ENCODE assay signal across 35 cellular contexts in genomic region chr16:20857281-20857680, GRCh38.
"Had no signal": no experiment of that assay in that cellular context is flagged by ENCODE, and none has a peak within 500 bp of the region (broad histone marks: within the 10 kb centered on the region; RNA-seq: fewer than 3 reads in every experiment).

No MANE protein-coding gene starts in this region.

- DNase-seq: activated CD4-positive, alpha-beta T cell treated with anti-CD3 and anti-CD28 coated beads for 36 hours; activated CD4-positive, alpha-beta T cell treated with anti-CD3 and anti-CD28 coated beads, Interleukin-2, amount 10 ng/mL, durations not matched to agents 7 days and 5 days; activated CD4-positive, alpha-beta T cell treated with anti-CD3 and anti-CD28 coated beads, Interleukin-2, amount 50 U/mL, for 48 hours; activated CD8-positive, alpha-beta T cell treated with anti-CD3 and anti-CD28 coated beads, Interleukin-2, amount 10 ng/mL, durations not matched to agents 7 days and 5 days; activated gamma-delta T cell; activated naive CD4-positive, alpha-beta T cell treated with Interleukin-2 at 50 U/mL for 16 hours; activated naive CD8-positive, alpha-beta T cell treated with anti-CD3 and anti-CD28 coated beads, Interleukin-2, amount 10 ng/mL, durations not matched to agents 7 days and 5 days; activated T-cell treated with anti-CD3 and anti-CD28 coated beads, Interleukin-2, amount 50 U/mL, for 24 hours; adrenal gland; body of pancreas; NCI-H1092 treated with DMSO at 0.1 percent for 48 hours; NCI-H1417; NCI-H146; NCI-H187; NCI-H2029 treated with DMSO at 0.1 percent for 48 hours; NCI-H2107; NCI-H2171; NCI-H510A; NCI-H526; NCI-H748 treated with DMSO at 0.1 percent for 48 hours; NK-92 treated with Interleukin-12 subunit alpha and Interleukin-12 subunit beta, amount 100 ng/mL, for 24 hours; PC-3; Peyer's patch; SHP77; SJCRH30; T1000 had no signal

- H3K4me1 ChIP-seq: body of pancreas, Peyer's patch, SJCRH30 had no signal

- FAIRE-seq: astrocyte, bronchial epithelial cell, TTC549 had no signal

- H3K9me3 ChIP-seq: adrenal gland, body of pancreas, Peyer's patch, SJCRH30 had no signal

- H3K9me3 Mint-ChIP-seq: activated CD4-positive, alpha-beta T cell treated with anti-CD3 and anti-CD28 coated beads, Interleukin-2, amount 10 ng/mL, durations not matched to agents 7 days and 5 days; activated naive CD4-positive, alpha-beta T cell treated with anti-CD3 and anti-CD28 coated beads, Interleukin-2, amount 50 U/mL, for 24 hours; activated naive CD8-positive, alpha-beta T cell treated with anti-CD3 and anti-CD28 coated beads, Interleukin-2, amount 10 ng/mL, durations not matched to agents 7 days and 5 days; activated T-cell treated with anti-CD3 and anti-CD28 coated beads, Interleukin-2, amount 50 U/mL, for 24 hours; activated T-helper 2 cell treated with anti-CD3 and anti-CD28 coated beads, Interferon-gamma antibody, Interleukin-2, Interleukin-4, amounts not matched to agents 10 μg/mL and 5 μg/mL and 100 μg/mL, durations not matched to agents 14 hours and 24 hours and 36 hours had no signal

- H3K4me3 Mint-ChIP-seq: activated CD4-positive, alpha-beta T cell treated with anti-CD3 and anti-CD28 coated beads for 36 hours; activated CD4-positive, alpha-beta T cell treated with anti-CD3 and anti-CD28 coated beads, Interleukin-2, amount 10 ng/mL, durations not matched to agents 7 days and 5 days; activated CD8-positive, alpha-beta T cell treated with anti-CD3 and anti-CD28 coated beads, Interleukin-2, amount 10 ng/mL, durations not matched to agents 7 days and 5 days; activated naive CD4-positive, alpha-beta T cell treated with anti-CD3 and anti-CD28 coated beads, Interleukin-2, amount 50 U/mL, for 24 hours; activated naive CD8-positive, alpha-beta T cell treated with anti-CD3 and anti-CD28 coated beads, Interleukin-2, amount 10 ng/mL, durations not matched to agents 7 days and 5 days; activated T-cell treated with anti-CD3 and anti-CD28 coated beads, Interleukin-2, amount 50 U/mL, for 24 hours had no signal

- H3K27me3 ChIP-seq: adrenal gland, body of pancreas, Peyer's patch, SJCRH30 had no signal

- H3K4me3 ChIP-seq: adrenal gland, body of pancreas, Peyer's patch, SJCRH30, SK-N-MC had no signal

- H3K27ac Mint-ChIP-seq: activated CD4-positive, alpha-beta T cell treated with anti-CD3 and anti-CD28 coated beads for 36 hours; activated CD4-positive, alpha-beta T cell treated with anti-CD3 and anti-CD28 coated beads, Interleukin-2, amount 10 ng/mL, durations not matched to agents 7 days and 5 days; activated CD8-positive, alpha-beta T cell treated with anti-CD3 and anti-CD28 coated beads, Interleukin-2, amount 10 ng/mL, durations not matched to agents 7 days and 5 days; activated naive CD4-positive, alpha-beta T cell treated with anti-CD3 and anti-CD28 coated beads, Interleukin-2, amount 50 U/mL, for 24 hours; activated T-cell treated with anti-CD3 and anti-CD28 coated beads, Interleukin-2, amount 50 U/mL, for 24 hours; activated T-helper 2 cell treated with anti-CD3 and anti-CD28 coated beads, Interferon-gamma antibody, Interleukin-2, Interleukin-4, amounts not matched to agents 10 μg/mL and 5 μg/mL and 100 μg/mL, durations not matched to agents 14 hours and 24 hours and 36 hours had no signal

- H3K4me1 Mint-ChIP-seq: activated CD4-positive, alpha-beta T cell treated with anti-CD3 and anti-CD28 coated beads for 36 hours; activated naive CD4-positive, alpha-beta T cell treated with anti-CD3 and anti-CD28 coated beads, Interleukin-2, amount 50 U/mL, for 24 hours had no signal

- H3K27me3 Mint-ChIP-seq: activated CD4-positive, alpha-beta T cell treated with anti-CD3 and anti-CD28 coated beads for 36 hours; activated CD4-positive, alpha-beta T cell treated with anti-CD3 and anti-CD28 coated beads, Interleukin-2, amount 10 ng/mL, durations not matched to agents 7 days and 5 days; activated naive CD4-positive, alpha-beta T cell treated with anti-CD3 and anti-CD28 coated beads, Interleukin-2, amount 50 U/mL, for 24 hours; activated naive CD8-positive, alpha-beta T cell treated with anti-CD3 and anti-CD28 coated beads, Interleukin-2, amount 10 ng/mL, durations not matched to agents 7 days and 5 days; activated T-cell treated with anti-CD3 and anti-CD28 coated beads, Interleukin-2, amount 50 U/mL, for 24 hours had no signal

- H3K27ac ChIP-seq: body of pancreas, KMS-11, Peyer's patch, RWPE1, SJCRH30, SK-N-MC had no signal

- ATAC-seq: activated CD4-positive, alpha-beta T cell treated with anti-CD3 and anti-CD28 coated beads for 36 hours; activated CD4-positive, CD25-positive, alpha-beta regulatory T cell treated with anti-CD3 and anti-CD28 coated beads, Interleukin-2, amount 50 U/mL, for 24 hours; activated CD8-positive, alpha-beta T cell treated with anti-CD3 and anti-CD28 coated beads, Interleukin-2, amount 10 ng/mL, durations not matched to agents 7 days and 5 days; body of pancreas; PC-3 had no signal
